ENCODE assay signal across 22 cellular contexts in genomic region chr4:115927382-115927781, GRCh38.
DNase-seq lines count a peak whose midpoint lies in the region; ATAC-seq, FAIRE-seq and TF ChIP-seq lines count a peak whose summit lies in the region.
"Had no signal": no experiment of that assay in that cellular context is flagged by ENCODE, and none has a peak within 500 bp of the region (broad histone marks: within the 10 kb centered on the region; RNA-seq: fewer than 3 reads in every experiment).

No MANE protein-coding gene starts in this region.

- POLR2A ChIA-PET in A673 (lab: Charles Lee; ENCODE audit: low non-redundant PET) (no interaction called here), IMR-90 (lab: Charles Lee; ENCODE audit: unreplicated experiment) (no interaction called here), K562 (lab: Yijun Ruan, JAX) (no interaction called here)

- no peak overlapping the region for H3K9ac ChIP-seq in IMR-90 (ENCODE audit: low read depth, low read length)
- no peak overlapping the region for H3K9ac ChIP-seq in K562 (ENCODE audit: insufficient read depth in 1 of 2, low read depth in 2 of 2, low read length in 2 of 2)
- H3K9ac ChIP-seq: BLaER1 treated with 17β-estradiol and CSF1 and Interleukin-3, amounts not matched to agents 10 nM and 100 nM had no signal

- no peak overlapping the region for H3K4ac ChIP-seq in IMR-90 (ENCODE audit: low read depth, low read length)

- H2AK5ac ChIP-seq in IMR-90 (ENCODE audit: low read depth, low read length), result no peak overlapping the region

- no peak for FAIRE-seq in K562 (lab: Jason Lieb, UNC)
- FAIRE-seq: D721Med, G401.6, GM12892, H54 had no signal

- intact Hi-C loops in A673 (cut with micrococcal nuclease; ENCODE audit: unreplicated experiment) (no loop called here), IMR-90 (cut with micrococcal nuclease) (no loop called here), K562 (cut with micrococcal nuclease) (no loop called here), esophagus muscularis mucosa (cut with DNase I) (no loop called here), sciatic nerve (cut with DNase I) (no loop called here)

- no peak for TF ChIP-seq POLR2A in IMR-90 (IDR thresholded peaks at IDR 0.05; ENCODE audit: low read depth, low read length)
- TF ChIP-seq POLR2A in K562 (conservative IDR thresholded peaks at IDR 0.05), result no peak
- TF ChIP-seq POLR2A in esophagus muscularis mucosa (IDR thresholded peaks at IDR 0.05; ENCODE audit: low read depth), result no peak

- H3K9me3 ChIP-seq in A673 (ENCODE audit: low read depth, low read length, poor library complexity, severe bottlenecking) (no peaks in the 10 kb centered on the region), IMR-90 (ENCODE audit: control insufficient read depth, insufficient read depth, low read length) (peaks cover 2% of the 10 kb centered on the region; the same call in 1 of the 2 replicates), K562 (replicated peaks; ENCODE audit: control insufficient read depth, insufficient read depth, low read depth, low read length) (no peaks in the 10 kb centered on the region), esophagus muscularis mucosa (no peaks in the 10 kb centered on the region)
- H3K9me3 ChIP-seq: BE2C; BLaER1 treated with 17β-estradiol and CSF1 and Interleukin-3, amounts not matched to agents 10 nM and 100 nM; HAP-1 had no signal

- no peaks in the 10 kb centered on the region for H3K27me3 ChIP-seq in A673 (replicated peaks; ENCODE audit: insufficient read depth, low read depth, low read length, poor library complexity)
- no peaks in the 10 kb centered on the region for H3K27me3 ChIP-seq in IMR-90 (ENCODE audit: control insufficient read depth, insufficient read depth, low read length)
- H3K27me3 ChIP-seq in K562 (ENCODE audit: control insufficient read depth in 2 of 2, insufficient read depth in 2 of 2, low read length in 2 of 2), result no peaks in the 10 kb centered on the region
- no peaks in the 10 kb centered on the region for H3K27me3 ChIP-seq in esophagus muscularis mucosa
- H3K27me3 ChIP-seq: BE2C; BLaER1 treated with 17β-estradiol and CSF1 and Interleukin-3, amounts not matched to agents 10 nM and 100 nM had no signal

- TF ChIP-seq CTCF in A673 (conservative IDR thresholded peaks at IDR 0.05; ENCODE audit: low read depth, low read length) (no peak), IMR-90 (conservative IDR thresholded peaks at IDR 0.05; ENCODE audit: low read depth, low read length) (no peak), K562 (IDR thresholded peaks at IDR 0.05 in 2 of 3, conservative IDR thresholded peaks at IDR 0.05 in 1 of 3; ENCODE audit: insufficient read depth in 2 of 3, low read depth in 1 of 3, low read length in 3 of 3) (no peak), esophagus muscularis mucosa (IDR thresholded peaks at IDR 0.05) (no peak)

- H3K79me1 ChIP-seq in IMR-90 (ENCODE audit: low read depth in 1 of 2, low read length in 2 of 2), result no peaks in the 10 kb centered on the region

- H3K23ac ChIP-seq in IMR-90 (ENCODE audit: low read depth, low read length), result no peak overlapping the region

- DNase-seq in A673 (ENCODE audit: low spot score) (peak; percentile 5), IMR-90 (no peak), K562 (ENCODE audit: extremely low read depth in 1 of 4, low spot score in 3 of 4) (no peak), esophagus muscularis mucosa (ENCODE audit: extremely low spot score) (no peak), sciatic nerve (ENCODE audit: low spot score) (no peak)
- DNase-seq: ACHN; AML-193; BE2C; CD4-positive, alpha-beta T cell; CD8-positive, alpha-beta memory T cell; DMS 273 treated with DMSO at 0.1 percent for 48 hours; DMS53; DMS79 treated with DMSO at 0.1 percent for 48 hours; GOT3; HFFc6 had no signal

- BruUV-seq in A673 (replicated peaks; lab: Mats Ljungman, UMichigan) (no TSS peak), IMR-90 (replicated peaks; lab: Mats Ljungman, UMichigan) (no TSS peak), K562 (replicated peaks; lab: Mats Ljungman, UMichigan) (no TSS peak)

- no peak for ATAC-seq in IMR-90 (ENCODE audit: low read depth)
- ATAC-seq in K562, result no peak
- ATAC-seq in HG03039 (IDR thresholded peaks at IDR 0.05; ENCODE audit: unreplicated experiment), result no peak
- ATAC-seq in sciatic nerve, result no peak

- dilution Hi-C loops in IMR-90 (cut with HindIII; ENCODE audit: low sequenced_read_pairs, unreplicated experiment), result no loop called here

- no peaks in the 10 kb centered on the region for H3K79me2 ChIP-seq in K562 (ENCODE audit: control insufficient read depth, insufficient read depth, low read length)

- H3K4me1 ChIP-seq in A673 (ENCODE audit: insufficient read depth, low read length, poor library complexity, severe bottlenecking), result peaks cover 11% of the 10 kb centered on the region
- no peaks in the 10 kb centered on the region for H3K4me1 ChIP-seq in IMR-90 (ENCODE audit: control insufficient read depth, insufficient read depth, low read length)
- no peaks in the 10 kb centered on the region for H3K4me1 ChIP-seq in K562 (replicated peaks in 1 of 2; ENCODE audit: control insufficient read depth in 2 of 2, insufficient read depth in 2 of 2, low read length in 2 of 2)
- no peaks in the 10 kb centered on the region for H3K4me1 ChIP-seq in esophagus muscularis mucosa
- H3K4me1 ChIP-seq: BE2C; BLaER1 treated with 17β-estradiol and CSF1 and Interleukin-3, amounts not matched to agents 10 nM and 100 nM; HAP-1 had no signal

- H3K56ac ChIP-seq in IMR-90 (ENCODE audit: extremely low read depth, insufficient read depth, low read length), result no peak overlapping the region

- H2AFZ ChIP-seq in IMR-90 (replicated peaks; ENCODE audit: low read length, poor library complexity) (no peak overlapping the region), K562 (ENCODE audit: low read depth, low read length) (no peak overlapping the region)

- no peak overlapping the region for H2BK20ac ChIP-seq in IMR-90 (ENCODE audit: low read depth, low read length)

- no peak overlapping the region for H3K14ac ChIP-seq in IMR-90 (replicated peaks; ENCODE audit: low read depth, low read length)

- H3K4me3 ChIP-seq in A673 (ENCODE audit: low read depth, low read length, poor library complexity, severe bottlenecking) (no peak overlapping the region), IMR-90 (ENCODE audit: insufficient read depth, low read depth, low read length) (no peak overlapping the region), K562 (no peak overlapping the region), esophagus muscularis mucosa (no peak overlapping the region)
- H3K4me3 ChIP-seq: BLaER1 treated with 17β-estradiol and CSF1 and Interleukin-3, amounts not matched to agents 10 nM and 100 nM; HAP-1 had no signal

- H3K18ac ChIP-seq in IMR-90 (ENCODE audit: low read depth, low read length), result no peak overlapping the region

- in situ Hi-C loops in IMR-90 (cut with MboI; ENCODE audit: low sequenced_read_pairs) (no loop called here), K562 (cut with MboI) (no loop called here)

- no peak overlapping the region for H4K5ac ChIP-seq in IMR-90 (ENCODE audit: low read depth, low read length)

- TF ChIP-seq EP300 in K562 (IDR thresholded peaks at IDR 0.05; ENCODE audit: low read length) (no peak), esophagus muscularis mucosa (IDR thresholded peaks at IDR 0.05) (no peak)

- H3K27ac ChIP-seq in A673 (ENCODE audit: low read depth, low read length, poor library complexity, severe bottlenecking), result no peak overlapping the region
- H3K27ac ChIP-seq in IMR-90 (ENCODE audit: insufficient read depth, low read length), result no peak overlapping the region
- no peak overlapping the region for H3K27ac ChIP-seq in K562 (ENCODE audit: extremely low read depth, low read depth, low read length)
- no peak overlapping the region for H3K27ac ChIP-seq in esophagus muscularis mucosa (replicated peaks in 1 of 4)
- H3K27ac ChIP-seq: BLaER1 treated with 17β-estradiol and CSF1 and Interleukin-3, amounts not matched to agents 10 nM and 100 nM had no signal

- CTCF ChIA-PET in A673 (lab: Charles Lee), result no interaction called here
- CTCF ChIA-PET in IMR-90 (lab: Yijun Ruan, JAX), result no interaction called here
- CTCF ChIA-PET in K562 (lab: Yijun Ruan, JAX; ENCODE audit: low intra/inter-chr PET ratio), result no interaction called here

- TF ChIP-seq RAD21 in IMR-90 (IDR thresholded peaks at IDR 0.05; ENCODE audit: low read length) (no peak), K562 (CRISPR knock-in tag; conservative IDR thresholded peaks at IDR 0.05 in 1 of 2, IDR thresholded peaks at IDR 0.05 in 1 of 2) (no peak)

- H3K9me1 ChIP-seq in IMR-90 (ENCODE audit: insufficient read depth, low read length) (no peaks in the 10 kb centered on the region), K562 (ENCODE audit: control insufficient read depth, insufficient read depth, low read length) (no peaks in the 10 kb centered on the region)

- no peak overlapping the region for H4K91ac ChIP-seq in IMR-90 (ENCODE audit: insufficient read depth, low read depth, low read length)

- H3K4me2 ChIP-seq in IMR-90 (ENCODE audit: low read depth, low read length) (no peak overlapping the region), K562 (ENCODE audit: insufficient read depth, low read length) (no peak overlapping the region)
- H3K4me2 ChIP-seq: BLaER1 treated with 17β-estradiol and CSF1 and Interleukin-3, amounts not matched to agents 10 nM and 100 nM had no signal

- 60% methylated on average over 1 of the region's 5 CpGs; no CpG with 5 or more reads in 1 of the 2 experiments for WGBS in IMR-90 (ENCODE audit: extremely low coverage in 2 of 2, insufficient read length in 1 of 2), 2 experiments
- 0% methylated on average over 4 of the region's 5 CpGs for WGBS in K562 (ENCODE audit: insufficient coverage, low coverage, missing lambda C conversion rate)
- 83% methylated on average over 5 of the region's 5 CpGs for WGBS in esophagus muscularis mucosa

- H2BK15ac ChIP-seq in IMR-90 (ENCODE audit: low read depth, low read length), result no peak overlapping the region

- H2AK9ac ChIP-seq in IMR-90 (replicated peaks; ENCODE audit: low read depth, low read length, poor library complexity), result no peak overlapping the region

- H2BK5ac ChIP-seq in IMR-90 (ENCODE audit: low read depth, low read length, poor library complexity, severe bottlenecking), result no peak overlapping the region

- no peak overlapping the region for H2BK120ac ChIP-seq in IMR-90 (ENCODE audit: low read depth, low read length)

- H3K36me3 ChIP-seq in A673 (ENCODE audit: insufficient read depth, low read length, poor library complexity, severe bottlenecking) (no peaks in the 10 kb centered on the region), IMR-90 (ENCODE audit: control insufficient read depth, insufficient read depth, low read length) (no peaks in the 10 kb centered on the region), K562 (ENCODE audit: control insufficient read depth, insufficient read depth, low read length) (no peaks in the 10 kb centered on the region), esophagus muscularis mucosa (no peaks in the 10 kb centered on the region)
- H3K36me3 ChIP-seq: BE2C; BLaER1 treated with 17β-estradiol and CSF1 and Interleukin-3, amounts not matched to agents 10 nM and 100 nM; HAP-1 had no signal

- H4K20me1 ChIP-seq in IMR-90 (ENCODE audit: insufficient read depth, low read length), result no peaks in the 10 kb centered on the region
- no peaks in the 10 kb centered on the region for H4K20me1 ChIP-seq in K562 (replicated peaks; ENCODE audit: control insufficient read depth, insufficient read depth, low read length)
- H4K20me1 ChIP-seq: BLaER1 treated with 17β-estradiol and CSF1 and Interleukin-3, amounts not matched to agents 10 nM and 100 nM had no signal

- H4K8ac ChIP-seq in IMR-90 (ENCODE audit: low read depth in 2 of 2, low read length in 2 of 2), result no peak overlapping the region
